Comparison of ENCODE assay signal across 18 cellular contexts in genomic region chr13:101383595-101383994, GRCh38. TPM values are rescaled to one million over a fixed set of nuclear protein-coding genes. Genes with fewer than 3 reads are reported as not detected.
"Had no signal": no experiment of that assay in that cellular context is flagged by ENCODE, and none has a peak within 500 bp of the region (broad histone marks: within the 10 kb centered on the region; RNA-seq: fewer than 3 reads in every experiment).

No MANE protein-coding gene starts in this region.

- H3K27ac Mint-ChIP-seq: naive thymus-derived CD4-positive, alpha-beta T cell; nephron progenitor cell; stimulated activated naive B cell treated with anti-CD40 and anti-IgM and Interleukin-4, amounts not matched to agents 10 μg/mL and 1 μg/mL and 100 μg/mL, for 72 hours; stimulated activated naive CD8-positive, alpha-beta T cell treated with anti-CD3 and anti-CD28 coated beads, Interleukin-15, amount 100 ng/mL, for 72 hours had no signal

- H3K4me1 ChIP-seq: colonic mucosa, heart left ventricle, sigmoid colon, transverse colon had no signal

- H3K9me3 Mint-ChIP-seq: nephron progenitor cell; stimulated activated naive CD8-positive, alpha-beta T cell treated with anti-CD3 and anti-CD28 coated beads, Interleukin-15, amount 100 ng/mL, for 72 hours had no signal

- H3K4me3 ChIP-seq: colonic mucosa, heart left ventricle, sigmoid colon, skin epidermis, thoracic aorta, transverse colon had no signal

- H3K4me3 Mint-ChIP-seq: naive thymus-derived CD4-positive, alpha-beta T cell; nephron progenitor cell; stimulated activated naive B cell treated with anti-CD40 and anti-IgM and Interleukin-4, amounts not matched to agents 10 μg/mL and 1 μg/mL and 100 μg/mL, for 72 hours; stimulated activated naive CD8-positive, alpha-beta T cell treated with anti-CD3 and anti-CD28 coated beads, Interleukin-15, amount 100 ng/mL, for 72 hours had no signal

- DNase-seq: colonic mucosa; dermis blood vessel endothelial cell; erythroblast; foreskin melanocyte; heart left ventricle; hippocampal formation; kidney glomerular epithelial cell; naive thymus-derived CD4-positive, alpha-beta T cell; nephron progenitor cell; sigmoid colon; stimulated activated CD4-positive, alpha-beta T cell treated with anti-CD3 and anti-CD28 coated beads, Interleukin-2, amount 100 ng/mL, for 24 hours; stimulated activated CD4-positive, alpha-beta T cell treated with anti-CD3 and anti-CD28 coated beads, Interleukin-4, amount 100 ng/mL, for 4 hours; stimulated activated naive B cell treated with anti-CD40 and anti-IgM and Interleukin-4, amounts not matched to agents 10 μg/mL and 1 μg/mL and 100 μg/mL, for 72 hours; stimulated activated naive CD8-positive, alpha-beta T cell treated with anti-CD3 and anti-CD28 coated beads, Interleukin-15, amount 100 ng/mL, for 72 hours; transverse colon had no signal

- H3K4me1 Mint-ChIP-seq: nephron progenitor cell; stimulated activated naive B cell treated with anti-CD40 and anti-IgM and Interleukin-4, amounts not matched to agents 10 μg/mL and 1 μg/mL and 100 μg/mL, for 72 hours; stimulated activated naive CD8-positive, alpha-beta T cell treated with anti-CD3 and anti-CD28 coated beads, Interleukin-15, amount 100 ng/mL, for 72 hours had no signal

- ATAC-seq: heart left ventricle; naive thymus-derived CD4-positive, alpha-beta T cell; stimulated activated naive B cell treated with anti-CD40 and anti-IgM and Interleukin-4, amounts not matched to agents 10 μg/mL and 1 μg/mL and 100 μg/mL, for 72 hours; stimulated activated naive CD8-positive, alpha-beta T cell treated with anti-CD3 and anti-CD28 coated beads, Interleukin-15, amount 100 ng/mL, for 72 hours had no signal

- H3K27me3 ChIP-seq: colonic mucosa, heart left ventricle, sigmoid colon, transverse colon had no signal

- H3K9me3 ChIP-seq: colonic mucosa, sigmoid colon, thoracic aorta, transverse colon had no signal

- H3K36me3 ChIP-seq: colonic mucosa, heart left ventricle, sigmoid colon, thoracic aorta, transverse colon had no signal

- H3K27ac ChIP-seq: colonic mucosa, heart left ventricle, sigmoid colon, skin epidermis, thoracic aorta, transverse colon had no signal

- H3K27me3 Mint-ChIP-seq: stimulated activated naive B cell treated with anti-CD40 and anti-IgM and Interleukin-4, amounts not matched to agents 10 μg/mL and 1 μg/mL and 100 μg/mL, for 72 hours; stimulated activated naive CD8-positive, alpha-beta T cell treated with anti-CD3 and anti-CD28 coated beads, Interleukin-15, amount 100 ng/mL, for 72 hours had no signal

- H3K36me3 Mint-ChIP-seq: naive thymus-derived CD4-positive, alpha-beta T cell; stimulated activated naive B cell treated with anti-CD40 and anti-IgM and Interleukin-4, amounts not matched to agents 10 μg/mL and 1 μg/mL and 100 μg/mL, for 72 hours had no signal

RNA-seq across cellular contexts. Expression of gene NALCN, which starts 32.7 kb away (rescaled TPM):
- total RNA-seq: mononuclear cell; naive thymus-derived CD4-positive, alpha-beta T cell had no signal
